Comparison of ENCODE assay signal across 9 cellular contexts in the genomic region with DNA sequence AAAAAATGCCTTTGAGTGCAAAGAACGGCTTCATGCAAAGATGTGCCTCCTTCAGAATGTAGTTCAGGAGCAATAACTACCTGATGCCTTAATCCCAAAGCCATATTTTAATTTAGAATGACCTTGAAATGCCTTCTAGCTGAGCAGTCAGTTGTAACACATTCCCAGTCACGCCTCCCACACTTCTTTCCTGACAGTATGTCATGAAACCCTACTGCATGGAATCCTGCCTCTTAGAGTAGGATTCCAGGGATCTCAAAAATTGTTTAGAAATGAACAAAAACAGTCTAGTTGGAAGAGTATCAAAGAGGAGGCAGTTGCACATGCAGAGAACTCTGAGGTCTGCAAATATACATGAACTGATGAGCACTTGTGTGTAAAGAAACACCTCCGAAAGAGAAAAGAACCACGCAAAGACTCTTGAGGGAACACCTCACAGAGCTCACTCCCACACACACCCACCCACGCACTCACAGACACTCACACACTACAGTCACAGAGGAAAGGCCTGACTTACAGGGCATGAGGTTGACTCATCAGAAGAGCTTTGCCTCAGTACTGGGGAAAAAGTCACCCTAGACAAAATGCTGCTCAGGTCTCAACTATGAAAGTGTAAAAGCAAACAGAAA.
DNase-seq lines count a peak whose midpoint lies in the region; ATAC-seq and TF ChIP-seq lines count a peak whose summit lies in the region.
"Had no signal": no experiment of that assay in that cellular context is flagged by ENCODE, and none has a peak within 500 bp of the region (broad histone marks: within the 10 kb centered on the region; RNA-seq: fewer than 3 reads in every experiment).

No MANE protein-coding gene starts in this region.

- ATAC-seq in natural killer cell treated with Interleukin-12 subunit alpha and Interleukin-12 subunit beta and Interleukin-15 and Interleukin-18, amount 100 ng/mL, for 72 hours: peak; percentile 76 to 89
- no peak for ATAC-seq in GM18873 (IDR thresholded peaks at IDR 0.05; ENCODE audit: low FRiP score, unreplicated experiment)

- no peaks in the 10 kb centered on the region for H3K9me3 ChIP-seq in sigmoid colon

- peak overlapping the region; percentile 79 to 83 for H3K27ac Mint-ChIP-seq in natural killer cell treated with Interleukin-12 subunit alpha and Interleukin-12 subunit beta and Interleukin-15 and Interleukin-18, amount 100 ng/mL, for 72 hours

- no peaks in the 10 kb centered on the region for H3K27me3 Mint-ChIP-seq in natural killer cell treated with Interleukin-12 subunit alpha and Interleukin-12 subunit beta and Interleukin-15 and Interleukin-18, amount 100 ng/mL, for 72 hours

- peak overlapping the region; percentile 51 for H3K4me3 Mint-ChIP-seq in natural killer cell treated with Interleukin-12 subunit alpha and Interleukin-12 subunit beta and Interleukin-15 and Interleukin-18, amount 100 ng/mL, for 72 hours

- intact Hi-C loops in sigmoid colon (cut with DNase I): no loop called here

- H3K4me1 ChIP-seq in ACC112 (ENCODE audit: control insufficient read depth, insufficient read depth, low read length, unreplicated experiment): peaks cover 43% of the 10 kb centered on the region
- no peaks in the 10 kb centered on the region for H3K4me1 ChIP-seq in sigmoid colon

- H3K79me2 ChIP-seq in ACC112 (ENCODE audit: control insufficient read depth, insufficient read depth, low read length, unreplicated experiment): no peaks in the 10 kb centered on the region

- no peak overlapping the region for H2AFZ ChIP-seq in ACC112 (ENCODE audit: low read length, unreplicated experiment)

- DNase-seq in LHCN-M2 (ENCODE audit: low read depth) (peak; percentile 29), sigmoid colon (no peak), NCI-H2227 treated with DMSO at 0.1 percent for 48 hours (lab: John Stamatoyannopoulos, UW) (no peak), amniotic stem cell (lab: John Stamatoyannopoulos, UW) (no peak)
- peak; percentile 74 for DNase-seq in activated naive CD4-positive, alpha-beta T cell treated with anti-CD3 and anti-CD28 coated beads, Interleukin-2, amount 50 U/mL, for 16 hours
- DNase-seq in natural killer cell treated with Interleukin-12 subunit alpha and Interleukin-12 subunit beta and Interleukin-15 and Interleukin-18, amount 100 ng/mL, for 72 hours (ENCODE audit: low spot score): peak; percentile 89

- H3K27ac ChIP-seq in ACC112 (ENCODE audit: low read depth, low read length): peak overlapping the region; percentile 93
- no peak overlapping the region for H3K27ac ChIP-seq in sigmoid colon
- H3K27ac ChIP-seq: C4-2B had no signal

- TF ChIP-seq EP300 in sigmoid colon (IDR thresholded peaks at IDR 0.05): no peak

- no peaks in the 10 kb centered on the region for H3K9me3 Mint-ChIP-seq in natural killer cell treated with Interleukin-12 subunit alpha and Interleukin-12 subunit beta and Interleukin-15 and Interleukin-18, amount 100 ng/mL, for 72 hours

- peaks cover 41 to 45% of the 10 kb centered on the region in 2 donors for H3K4me1 Mint-ChIP-seq in natural killer cell treated with Interleukin-12 subunit alpha and Interleukin-12 subunit beta and Interleukin-15 and Interleukin-18, amount 100 ng/mL, for 72 hours (ENCODE audit: low read depth in 2 of 2)

- H3K36me3 Mint-ChIP-seq in natural killer cell treated with Interleukin-12 subunit alpha and Interleukin-12 subunit beta and Interleukin-15 and Interleukin-18, amount 100 ng/mL, for 72 hours: no peaks in the 10 kb centered on the region

- H3K36me3 ChIP-seq in ACC112 (ENCODE audit: insufficient read depth, low read length) (no peaks in the 10 kb centered on the region), sigmoid colon (no peaks in the 10 kb centered on the region)

- 66 to 68% methylated on average over 5 of the region's 5 CpGs for WGBS in sigmoid colon, 2 donors

- H3K27me3 ChIP-seq in ACC112 (ENCODE audit: insufficient read depth, low read length): no peaks in the 10 kb centered on the region
- H3K27me3 ChIP-seq in sigmoid colon: peaks cover 0 to 4% (median 0%) of the 10 kb centered on the region in 3 donors

- no peak overlapping the region for H3K4me3 ChIP-seq in ACC112 (ENCODE audit: low read depth, low read length)
- no peak overlapping the region for H3K4me3 ChIP-seq in sigmoid colon

- TF ChIP-seq CTCF in sigmoid colon (IDR thresholded peaks at IDR 0.05): no peak

- no peak for TF ChIP-seq POLR2A in sigmoid colon (IDR thresholded peaks at IDR 0.05)

Comparison
In these comparisons a context has a peak if more than half of its experiments do, and no peak if none do; other contexts are left out.
1. DNase-seq: peak in LHCN-M2 (single experiment), activated naive CD4-positive, alpha-beta T cell treated with anti-CD3 and anti-CD28 coated beads, Interleukin-2, amount 50 U/mL, for 16 hours (single experiment) and natural killer cell treated with Interleukin-12 subunit alpha and Interleukin-12 subunit beta and Interleukin-15 and Interleukin-18, amount 100 ng/mL, for 72 hours (single experiment); none in sigmoid colon (single experiment), NCI-H2227 treated with DMSO at 0.1 percent for 48 hours (single experiment) and amniotic stem cell (single experiment).